In genomic region chr12:88970742-88971141, GRCh38 we compare ENCODE assay signal across 30 cellular contexts.
"Had no signal": no experiment of that assay in that cellular context is flagged by ENCODE, and none has a peak within 500 bp of the region (broad histone marks: within the 10 kb centered on the region; RNA-seq: fewer than 3 reads in every experiment).

No MANE protein-coding gene starts in this region.

- H3K9me3 Mint-ChIP-seq: activated B cell treated with CpG ODN at 0.5 μM for 24 hours; activated CD8-positive, alpha-beta T cell treated with anti-CD3 and anti-CD28 coated beads for 36 hours; activated naive CD4-positive, alpha-beta T cell treated with anti-CD3 and anti-CD28 coated beads for 36 hours; activated naive CD4-positive, alpha-beta T cell treated with anti-CD3 and anti-CD28 coated beads, Interleukin-2, amount 50 U/mL, for 24 hours; activated naive CD8-positive, alpha-beta T cell treated with anti-CD3 and anti-CD28 coated beads for 36 hours; activated naive CD8-positive, alpha-beta T cell treated with anti-CD3 and anti-CD28 coated beads, Interleukin-2, amount 50 U/mL, for 24 hours; activated T-cell treated with anti-CD3 and anti-CD28 coated beads, Interleukin-2, amount 50 U/mL, for 4 hours; activated T-helper 2 cell treated with anti-CD3 and anti-CD28 coated beads, Interferon-gamma antibody, Interleukin-2, Interleukin-4, amounts not matched to agents 10 μg/mL and 5 μg/mL and 100 μg/mL, durations not matched to agents 14 hours and 24 hours and 36 hours; brain; T-helper 2 cell treated with Interferon-gamma antibody and Interleukin-4, amounts not matched to agents 5 μg/mL and 100 μg/mL, for 36 hours had no signal

- H3K4me3 ChIP-seq: ascending aorta, breast epithelium, cardiac muscle cell, colonic mucosa, esophagus squamous epithelium, gastroesophageal sphincter had no signal

- H3K4me1 ChIP-seq: ascending aorta, breast epithelium, colonic mucosa, esophagus squamous epithelium, gastroesophageal sphincter had no signal

- H3K4me1 Mint-ChIP-seq: activated B cell treated with CpG ODN at 0.5 μM for 24 hours; activated naive CD4-positive, alpha-beta T cell treated with anti-CD3 and anti-CD28 coated beads, Interleukin-2, amount 50 U/mL, for 24 hours; activated naive CD8-positive, alpha-beta T cell treated with anti-CD3 and anti-CD28 coated beads for 36 hours; activated naive CD8-positive, alpha-beta T cell treated with anti-CD3 and anti-CD28 coated beads, Interleukin-2, amount 50 U/mL, for 24 hours; brain; T-helper 17 cell had no signal

- H3K27ac ChIP-seq: ascending aorta, breast epithelium, cardiac muscle cell, colonic mucosa, epithelial cell of prostate, esophagus squamous epithelium, gastroesophageal sphincter, WERI-Rb-1 had no signal

- H3K27me3 ChIP-seq: ascending aorta, breast epithelium, cardiac muscle cell, colonic mucosa, esophagus squamous epithelium, gastroesophageal sphincter had no signal

- ATAC-seq: activated CD4-positive, CD25-positive, alpha-beta regulatory T cell treated with anti-CD3 and anti-CD28 coated beads, Interleukin-2, amount 50 U/mL, for 24 hours; activated CD8-positive, alpha-beta T cell treated with anti-CD3 and anti-CD28 coated beads for 36 hours; activated naive CD8-positive, alpha-beta T cell treated with anti-CD3 and anti-CD28 coated beads, Interleukin-2, amount 50 U/mL, for 24 hours; activated T-cell treated with anti-CD3 and anti-CD28 coated beads, Interleukin-2, amount 50 U/mL, for 4 hours; gastroesophageal sphincter; T-helper 17 cell had no signal

- H3K36me3 Mint-ChIP-seq: activated naive CD4-positive, alpha-beta T cell treated with anti-CD3 and anti-CD28 coated beads, Interleukin-2, amount 50 U/mL, for 24 hours; activated naive CD8-positive, alpha-beta T cell treated with anti-CD3 and anti-CD28 coated beads for 36 hours; brain had no signal

- H3K27ac Mint-ChIP-seq: activated B cell treated with CpG ODN at 0.5 μM for 24 hours; activated CD8-positive, alpha-beta T cell treated with anti-CD3 and anti-CD28 coated beads for 36 hours; activated naive CD4-positive, alpha-beta T cell treated with anti-CD3 and anti-CD28 coated beads for 36 hours; activated naive CD4-positive, alpha-beta T cell treated with anti-CD3 and anti-CD28 coated beads, Interleukin-2, amount 50 U/mL, for 24 hours; activated naive CD8-positive, alpha-beta T cell treated with anti-CD3 and anti-CD28 coated beads for 36 hours; activated naive CD8-positive, alpha-beta T cell treated with anti-CD3 and anti-CD28 coated beads, Interleukin-2, amount 50 U/mL, for 24 hours; activated T-helper 2 cell treated with anti-CD3 and anti-CD28 coated beads, Interferon-gamma antibody, Interleukin-2, Interleukin-4, amounts not matched to agents 10 μg/mL and 5 μg/mL and 100 μg/mL, durations not matched to agents 14 hours and 24 hours and 36 hours; brain; T-helper 17 cell; T-helper 2 cell treated with Interferon-gamma antibody and Interleukin-4, amounts not matched to agents 5 μg/mL and 100 μg/mL, for 36 hours had no signal

- DNase-seq: activated B cell treated with CpG ODN at 0.5 μM for 24 hours; activated CD4-positive, alpha-beta T cell treated with anti-CD3 and anti-CD28 coated beads for 48 hours; activated CD4-positive, alpha-beta T cell treated with anti-CD3 and anti-CD28 coated beads, Interleukin-2, amount 50 U/mL, for 1 hour; activated CD4-positive, alpha-beta T cell treated with anti-CD3 and anti-CD28 coated beads, Interleukin-2, amount 50 U/mL, for 48 hours; activated CD8-positive, alpha-beta memory T cell treated with anti-CD3 and anti-CD28 coated beads for 24 hours; activated CD8-positive, alpha-beta T cell treated with anti-CD3 and anti-CD28 coated beads for 36 hours; activated effector memory CD4-positive, alpha-beta T cell treated with anti-CD3 and anti-CD28 coated beads, Interleukin-2, amount 50 U/mL, for 16 hours; activated naive CD4-positive, alpha-beta T cell treated with anti-CD3 and anti-CD28 coated beads for 36 hours; activated naive CD8-positive, alpha-beta T cell treated with anti-CD3 and anti-CD28 coated beads for 36 hours; activated naive CD8-positive, alpha-beta T cell treated with anti-CD3 and anti-CD28 coated beads, Interleukin-2, amount 50 U/mL, for 24 hours; activated T-cell treated with anti-CD3 and anti-CD28 coated beads, Interleukin-2, amount 50 U/mL, for 4 hours; central memory CD4-positive, alpha-beta T cell; cerebellar nuclear complex; colonic mucosa; effector CD8-positive, alpha-beta T cell; esophagus squamous epithelium; foreskin melanocyte; T-helper 17 cell; T1000; WERI-Rb-1 had no signal

- H3K36me3 ChIP-seq: ascending aorta, breast epithelium, cardiac muscle cell, colonic mucosa, esophagus squamous epithelium, gastroesophageal sphincter, WERI-Rb-1 had no signal

- H3K27me3 Mint-ChIP-seq: activated naive CD8-positive, alpha-beta T cell treated with anti-CD3 and anti-CD28 coated beads, Interleukin-2, amount 50 U/mL, for 24 hours had no signal

- H3K9me3 ChIP-seq: ascending aorta, breast epithelium, colonic mucosa, esophagus squamous epithelium, gastroesophageal sphincter had no signal

- H3K4me3 Mint-ChIP-seq: activated B cell treated with CpG ODN at 0.5 μM for 24 hours; activated CD8-positive, alpha-beta T cell treated with anti-CD3 and anti-CD28 coated beads for 36 hours; activated naive CD4-positive, alpha-beta T cell treated with anti-CD3 and anti-CD28 coated beads for 36 hours; activated naive CD4-positive, alpha-beta T cell treated with anti-CD3 and anti-CD28 coated beads, Interleukin-2, amount 50 U/mL, for 24 hours; activated naive CD8-positive, alpha-beta T cell treated with anti-CD3 and anti-CD28 coated beads for 36 hours; activated naive CD8-positive, alpha-beta T cell treated with anti-CD3 and anti-CD28 coated beads, Interleukin-2, amount 50 U/mL, for 24 hours; activated T-cell treated with anti-CD3 and anti-CD28 coated beads, Interleukin-2, amount 50 U/mL, for 4 hours; brain; T-helper 17 cell; T-helper 2 cell treated with Interferon-gamma antibody and Interleukin-4, amounts not matched to agents 5 μg/mL and 100 μg/mL, for 36 hours had no signal
